In the genomic region with DNA sequence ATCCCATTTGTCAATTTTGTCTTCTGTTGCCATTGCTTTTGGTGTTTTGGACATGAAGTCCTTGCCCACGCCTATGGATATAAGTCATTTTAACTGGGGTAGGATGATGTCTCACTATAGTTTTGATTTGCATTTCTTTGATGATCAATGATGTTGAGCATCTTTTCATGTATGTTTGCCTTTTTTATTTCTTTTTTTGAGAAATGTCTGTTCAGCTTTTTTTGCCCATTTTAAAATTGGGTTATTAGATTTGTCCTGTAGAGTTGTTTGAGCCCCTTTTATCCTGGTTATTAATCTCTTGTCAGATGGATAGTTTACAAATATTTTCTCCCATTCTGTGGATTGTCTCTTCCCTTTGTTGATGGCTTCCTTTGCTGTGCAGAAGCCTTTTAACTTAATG, we compare ENCODE assay signal across 28 cellular contexts.
"Had no signal": no experiment of that assay in that cellular context is flagged by ENCODE, and none has a peak within 500 bp of the region (broad histone marks: within the 10 kb centered on the region; RNA-seq: fewer than 3 reads in every experiment).

No MANE protein-coding gene starts in this region.

- H3K4me1 ChIP-seq: colonic mucosa, foreskin keratinocyte had no signal

- DNase-seq: colonic mucosa; cortex of kidney; dermis blood vessel endothelial cell; dorsolateral prefrontal cortex; effector CD4-positive, alpha-beta T cell; effector CD8-positive, alpha-beta T cell; effector memory CD4-positive, alpha-beta T cell; effector memory CD8-positive, alpha-beta T cell; endodermal cell; erythroblast; esophagus squamous epithelium; foreskin fibroblast; foreskin keratinocyte; gastrocnemius medialis; glutamatergic neuron; head of caudate nucleus; heart left ventricle; heart right ventricle had no signal

- H3K4me3 ChIP-seq: colonic mucosa, coronary artery, dorsolateral prefrontal cortex, esophagus muscularis mucosa, esophagus squamous epithelium, gastrocnemius medialis, gastroesophageal sphincter, heart left ventricle, heart right ventricle, hepatocyte had no signal

- H3K36me3 ChIP-seq: colonic mucosa, esophagus muscularis mucosa, esophagus squamous epithelium, gastrocnemius medialis, gastroesophageal sphincter, heart left ventricle, heart right ventricle had no signal

- ATAC-seq: effector memory CD8-positive, alpha-beta T cell; esophagus mucosa; foreskin keratinocyte; gastrocnemius medialis; gastroesophageal sphincter; heart left ventricle; heart right ventricle had no signal

- H2AFZ ChIP-seq: hepatocyte had no signal

- H3K27ac ChIP-seq: colonic mucosa, coronary artery, dorsolateral prefrontal cortex, epithelial cell of prostate, esophagus muscularis mucosa, esophagus squamous epithelium, foreskin keratinocyte, gastrocnemius medialis, gastroesophageal sphincter, heart left ventricle, heart right ventricle, hepatocyte had no signal

- H3K4me2 ChIP-seq: hepatocyte had no signal

- H3K9me3 ChIP-seq: colonic mucosa had no signal

- FAIRE-seq: colon, endometrium, endothelial cell of umbilical vein, frontal cortex had no signal

- H3K27me3 ChIP-seq: colonic mucosa, dorsolateral prefrontal cortex, esophagus muscularis mucosa, esophagus squamous epithelium, foreskin keratinocyte, gastrocnemius medialis, gastroesophageal sphincter, heart left ventricle, heart right ventricle, hepatocyte had no signal
